In genomic region chr6:26537160-26537845, GRCh38 we compare ENCODE assay signal across 8 cellular contexts. TPM values are rescaled to one million over a fixed set of nuclear protein-coding genes. Genes with fewer than 3 reads are reported as not detected.
DNase-seq lines count a peak whose midpoint lies in the region; ATAC-seq and TF ChIP-seq lines count a peak whose summit lies in the region.

No MANE protein-coding gene starts in this region.

- no peak for TF ChIP-seq CTCF in chondrocyte (IDR thresholded peaks at IDR 0.05)

- H3K4me3 Mint-ChIP-seq in chondrocyte (ENCODE audit: unreplicated experiment) = peak overlapping the region; percentile 91

- DNase-seq in AG08396 (ENCODE audit: low spot score) (peak; percentile 76), NCI-H460 (ENCODE audit: extremely low read depth, low read depth) (peak; percentile 92), chondrocyte (ENCODE audit: low spot score) (peak; percentile 96), left colon (peak; percentile 89)
- DNase-seq in activated CD4-positive, alpha-beta T cell treated with anti-CD3 and anti-CD28 coated beads for 24 hours (ENCODE audit: low read depth in 2 of 2) = peak; percentile 82 to 87
- peak in 3 of 4 experiments; percentile 82 to 84 (median 82) for DNase-seq in stimulated activated CD4-positive, alpha-beta T cell treated with anti-CD3 and anti-CD28 coated beads, Interleukin-1b, Interleukin-23, amount 100 ng/mL, for 24 hours (ENCODE audit: low read depth in 4 of 4, low spot score in 1 of 4)

- no peaks in the 10 kb centered on the region for H3K27me3 Mint-ChIP-seq in chondrocyte (ENCODE audit: low read depth)

- H3K9me3 Mint-ChIP-seq in chondrocyte (ENCODE audit: low read depth) = no peaks in the 10 kb centered on the region

- H3K36me3 Mint-ChIP-seq in chondrocyte (ENCODE audit: low read depth) = peaks cover 8% of the 10 kb centered on the region

- peaks cover 56% of the 10 kb centered on the region for H3K4me1 Mint-ChIP-seq in chondrocyte (ENCODE audit: low read depth)

- intact Hi-C loops in left colon (cut with DNase I, micrococcal nuclease) = no loop called here

- ATAC-seq in GM19035 (IDR thresholded peaks at IDR 0.05; ENCODE audit: unreplicated experiment) = peak; percentile 48
- peak; percentile 41 for ATAC-seq in HG03378 (IDR thresholded peaks at IDR 0.05; ENCODE audit: unreplicated experiment)
- peak; percentile 73 for ATAC-seq in left colon

- peak overlapping the region; percentile 99 for H3K27ac Mint-ChIP-seq in chondrocyte (ENCODE audit: unreplicated experiment)

RNA-seq across cellular contexts. Expression of gene HMGN4, which starts 0.9 kb away (rescaled TPM):
- total RNA-seq in NCI-H460 (2014; rRNA removed; shearing (Covaris generic)) = 79.8 and 84.3 TPM in 2 replicates
- 70.1 and 83.2 TPM in 2 replicates for polyA plus RNA-seq in NCI-H460 (2014; cell fraction: nucleus; rRNA removed)
- 44.7 to 50.1 TPM (median 47.3 TPM) in 3 replicates for total RNA-seq in chondrocyte
- 10 to 100 TPM; 54.9 to 55.7 TPM for total RNA-seq in left colon

RNA-seq across cellular contexts. Expression of gene BTN1A1, which starts 37.2 kb away (rescaled TPM):
- total RNA-seq in NCI-H460 (2014; rRNA removed; shearing (Covaris generic)) = not detected in 2 replicates
- polyA plus RNA-seq in NCI-H460 (2014; cell fraction: nucleus; rRNA removed) = not detected in 2 replicates
- total RNA-seq in chondrocyte = not detected in 3 replicates
- total RNA-seq in left colon = not detected

RNA-seq across cellular contexts. Expression of gene ABT1, which starts 59.5 kb away (rescaled TPM):
- 12.4 and 12.7 TPM in 2 replicates for total RNA-seq in NCI-H460 (2014; rRNA removed; shearing (Covaris generic))
- polyA plus RNA-seq in NCI-H460 (2014; cell fraction: nucleus; rRNA removed) = 14.1 and 16.0 TPM in 2 replicates
- total RNA-seq in chondrocyte = 9.7 to 11.4 TPM (median 10.1 TPM) in 3 replicates
- total RNA-seq in left colon = 10 to 100 TPM; 12.7 to 15.4 TPM

Comparison
In these comparisons a context has a peak if more than half of its experiments do, and no peak if none do; other contexts are left out.
1. Peak in every context shown above with its lines: DNase-seq and ATAC-seq.